9 cellular contexts compared by ENCODE assay signal in the genomic region with DNA sequence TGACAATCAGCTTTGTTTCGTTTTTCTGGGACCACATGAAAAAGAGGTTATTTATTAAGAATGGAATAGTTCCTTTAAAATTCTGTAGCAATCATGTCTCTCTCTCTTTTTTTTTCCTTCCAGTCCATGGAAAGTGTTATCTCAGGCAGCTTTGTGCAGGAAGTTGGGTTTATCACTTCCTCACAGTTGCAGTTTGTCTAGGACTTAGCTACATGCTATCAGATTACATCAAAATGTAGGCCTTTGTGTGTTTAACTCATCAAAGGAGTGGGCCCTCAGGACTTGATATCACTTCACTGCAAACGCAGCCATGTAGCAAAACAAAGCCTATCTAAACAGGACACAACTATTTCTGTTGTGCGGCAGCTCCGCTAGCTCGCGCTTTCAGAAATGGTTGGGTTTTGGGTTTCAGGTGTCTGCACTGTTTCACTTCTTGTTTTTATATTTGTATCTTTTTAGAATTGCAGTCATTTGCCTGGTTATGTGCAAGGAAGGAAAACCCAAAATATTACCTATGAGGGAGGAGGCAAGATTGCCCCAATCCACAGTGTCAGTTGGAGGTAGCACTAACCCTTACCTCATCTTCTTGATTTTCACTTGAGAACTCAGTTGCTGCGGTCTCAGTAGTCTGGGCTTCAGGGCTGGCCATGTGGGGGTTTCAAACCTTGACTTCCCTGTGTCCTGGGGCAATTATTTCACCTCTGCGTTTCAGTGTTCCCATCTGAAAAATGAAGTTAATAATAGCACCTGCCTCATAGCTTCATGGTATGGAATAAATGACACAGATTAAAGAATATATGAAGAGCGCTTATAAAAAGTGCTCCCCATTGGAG.
DNase-seq lines count a peak whose midpoint lies in the region; ATAC-seq and TF ChIP-seq lines count a peak whose summit lies in the region.
"Had no signal": no experiment of that assay in that cellular context is flagged by ENCODE, and none has a peak within 500 bp of the region (broad histone marks: within the 10 kb centered on the region; RNA-seq: fewer than 3 reads in every experiment).

No MANE protein-coding gene starts in this region.

- no peak for TF ChIP-seq CTCF in suprapubic skin (IDR thresholded peaks at IDR 0.05)

- no peaks in the 10 kb centered on the region for H3K27me3 ChIP-seq in suprapubic skin

- TF ChIP-seq POLR2A in suprapubic skin (IDR thresholded peaks at IDR 0.05) = no peak

- H3K4me1 Mint-ChIP-seq in activated T-cell treated with anti-CD3 and anti-CD28 coated beads, Interleukin-2, amount 50 U/mL, for 72 hours (ENCODE audit: low read depth) = peaks cover 14% of the 10 kb centered on the region

- H3K36me3 ChIP-seq in suprapubic skin = no peaks in the 10 kb centered on the region

- no peaks in the 10 kb centered on the region for H3K9me3 Mint-ChIP-seq in activated T-cell treated with anti-CD3 and anti-CD28 coated beads, Interleukin-2, amount 50 U/mL, for 72 hours
- H3K9me3 Mint-ChIP-seq: activated naive CD4-positive, alpha-beta T cell treated with anti-CD3 and anti-CD28 coated beads, Interleukin-2, amount 50 U/mL, for 24 hours had no signal

- no peak overlapping the region for H3K4me3 ChIP-seq in suprapubic skin

- ATAC-seq in activated T-cell treated with anti-CD3 and anti-CD28 coated beads, Interleukin-2, amount 50 U/mL, for 72 hours (replicated peaks in 1 of 2) = no peak
- peak; percentile 80 for ATAC-seq in HG02884 (IDR thresholded peaks at IDR 0.05; ENCODE audit: unreplicated experiment)

- H3K27me3 Mint-ChIP-seq in activated T-cell treated with anti-CD3 and anti-CD28 coated beads, Interleukin-2, amount 50 U/mL, for 72 hours (ENCODE audit: low read depth) = peaks cover 5% of the 10 kb centered on the region

- no peaks in the 10 kb centered on the region for H3K9me3 ChIP-seq in suprapubic skin

- no peaks in the 10 kb centered on the region for H3K36me3 Mint-ChIP-seq in activated T-cell treated with anti-CD3 and anti-CD28 coated beads, Interleukin-2, amount 50 U/mL, for 72 hours (ENCODE audit: insufficient read depth in 2 of 2)
- H3K36me3 Mint-ChIP-seq: activated naive CD4-positive, alpha-beta T cell treated with anti-CD3 and anti-CD28 coated beads, Interleukin-2, amount 50 U/mL, for 24 hours had no signal

- no peaks in the 10 kb centered on the region for H3K4me1 ChIP-seq in suprapubic skin

- DNase-seq in activated T-cell treated with anti-CD3 and anti-CD28 coated beads, Interleukin-2, amount 50 U/mL, for 72 hours = no peak
- DNase-seq in activated T-cell treated with anti-CD3 and anti-CD28 coated beads, Interleukin-2, amount 50 U/mL, for 1 hour = no peak
- DNase-seq in NCI-H510A (lab: John Stamatoyannopoulos, UW) = peak; percentile 7
- peak; percentile 22 for DNase-seq in globus pallidus (ENCODE audit: low spot score)
- no peak for DNase-seq in suprapubic skin (ENCODE audit: low spot score in 2 of 2)
- DNase-seq in activated CD4-positive, alpha-beta T cell treated with anti-CD3 and anti-CD28 coated beads for 4 hours = no peak
- no peak for DNase-seq in RKO (ENCODE audit: low spot score)

- peak overlapping the region in 1 of 2 donors; percentile 5 for H3K4me3 Mint-ChIP-seq in activated T-cell treated with anti-CD3 and anti-CD28 coated beads, Interleukin-2, amount 50 U/mL, for 72 hours
- H3K4me3 Mint-ChIP-seq: activated naive CD4-positive, alpha-beta T cell treated with anti-CD3 and anti-CD28 coated beads, Interleukin-2, amount 50 U/mL, for 24 hours had no signal

- no peak for TF ChIP-seq EP300 in suprapubic skin (IDR thresholded peaks at IDR 0.05)

- peak overlapping the region; percentile 25 for H3K27ac ChIP-seq in suprapubic skin

- WGBS in suprapubic skin = 58% methylated on average over 9 of the region's 9 CpGs

- peak overlapping the region; percentile 57 for H3K27ac Mint-ChIP-seq in activated T-cell treated with anti-CD3 and anti-CD28 coated beads, Interleukin-2, amount 50 U/mL, for 72 hours
- H3K27ac Mint-ChIP-seq: activated naive CD4-positive, alpha-beta T cell treated with anti-CD3 and anti-CD28 coated beads, Interleukin-2, amount 50 U/mL, for 24 hours had no signal

Comparison
In these comparisons a context has a peak if more than half of its experiments do, and no peak if none do; other contexts are left out.
1. DNase-seq: peak in NCI-H510A (single experiment) and globus pallidus (single experiment); none in activated T-cell treated with anti-CD3 and anti-CD28 coated beads, Interleukin-2, amount 50 U/mL, for 72 hours (0 of 2), activated T-cell treated with anti-CD3 and anti-CD28 coated beads, Interleukin-2, amount 50 U/mL, for 1 hour (single experiment), suprapubic skin (0 of 2), activated CD4-positive, alpha-beta T cell treated with anti-CD3 and anti-CD28 coated beads for 4 hours (0 of 2) and RKO (single experiment).